ENCODE assay signal across 29 cellular contexts in the genomic region with DNA sequence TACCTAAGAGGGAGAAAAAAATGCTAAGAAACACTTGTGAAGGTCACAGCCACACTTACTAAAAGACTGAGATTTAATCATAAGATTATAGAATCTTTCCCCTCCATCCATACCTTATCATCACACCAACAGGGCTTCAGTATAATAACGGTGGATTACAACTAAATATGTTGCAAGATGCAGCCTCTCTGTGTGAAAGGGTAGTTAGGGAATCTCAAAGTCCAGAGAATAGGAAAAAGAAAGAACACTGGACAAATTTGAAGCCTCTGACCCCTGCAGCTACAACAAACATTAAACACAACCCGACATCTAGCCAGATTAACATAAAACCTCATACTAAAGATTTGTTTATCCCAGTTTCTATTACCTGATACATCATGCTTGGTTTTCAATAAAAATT.
"Had no signal": no experiment of that assay in that cellular context is flagged by ENCODE, and none has a peak within 500 bp of the region (broad histone marks: within the 10 kb centered on the region; RNA-seq: fewer than 3 reads in every experiment).

No MANE protein-coding gene starts in this region.

- H3K27me3 ChIP-seq: stomach, suprapubic skin, testis, thyroid gland, tibial artery, tibial nerve, transverse colon, upper lobe of left lung, upper lobe of right lung, uterus, vagina had no signal

- H3K36me3 Mint-ChIP-seq: stimulated activated effector memory CD8-positive, alpha-beta T cell treated with anti-CD3 and anti-CD28 coated beads, Interleukin-12 subunit alpha, Interleukin-12 subunit beta, amount 100 ng/mL, for 72 hours; type B pancreatic cell had no signal

- H3K27ac ChIP-seq: stomach, suprapubic skin, testis, thoracic aorta, thyroid gland, tibial artery, tibial nerve, transverse colon, upper lobe of left lung, upper lobe of right lung, uterus, vagina had no signal

- H3K4me1 ChIP-seq: stomach, suprapubic skin, testis, thyroid gland, tibial artery, tibial nerve, transverse colon, upper lobe of left lung, upper lobe of right lung, uterus, vagina had no signal

- H3K4me3 ChIP-seq: stomach, suprapubic skin, testis, thoracic aorta, thyroid gland, tibial artery, tibial nerve, transverse colon, upper lobe of left lung, upper lobe of right lung, uterus, vagina had no signal

- H3K27me3 Mint-ChIP-seq: stimulated activated memory B cell treated with anti-CD40 and anti-IgM and Interleukin-4, amounts not matched to agents 10 μg/mL and 1 μg/mL and 100 μg/mL, for 72 hours; stimulated activated naive B cell treated with anti-CD40 and anti-IgM and Interleukin-4, amounts not matched to agents 10 μg/mL and 1 μg/mL and 100 μg/mL, for 72 hours; stimulated activated naive CD8-positive, alpha-beta T cell treated with anti-CD3 and anti-CD28 coated beads, Interleukin-15, amount 100 ng/mL, for 72 hours; stimulated activated naive CD8-positive, alpha-beta T cell treated with anti-CD3 and anti-CD28 coated beads, Interleukin-15, Interleukin-2, amounts not matched to agents 100 ng/mL and 50 ng/mL, for 24 hours had no signal

- H3K36me3 ChIP-seq: stomach, suprapubic skin, thoracic aorta, thyroid gland, tibial artery, tibial nerve, transverse colon, upper lobe of left lung, upper lobe of right lung, uterus, vagina had no signal

- H3K4me3 Mint-ChIP-seq: stimulated activated effector memory CD8-positive, alpha-beta T cell treated with anti-CD3 and anti-CD28 coated beads, Interleukin-12 subunit alpha, Interleukin-12 subunit beta, amount 100 ng/mL, for 72 hours; stimulated activated memory B cell treated with anti-CD40 and anti-IgM and Interleukin-4, amounts not matched to agents 10 μg/mL and 1 μg/mL and 100 μg/mL, for 72 hours; stimulated activated naive B cell treated with anti-CD40 and anti-IgM and Interleukin-4, amounts not matched to agents 10 μg/mL and 1 μg/mL and 100 μg/mL, for 72 hours; stimulated activated naive CD8-positive, alpha-beta T cell treated with anti-CD3 and anti-CD28 coated beads, Interleukin-15, amount 100 ng/mL, for 72 hours; stimulated activated naive CD8-positive, alpha-beta T cell treated with anti-CD3 and anti-CD28 coated beads, Interleukin-15, Interleukin-2, amounts not matched to agents 100 ng/mL and 50 ng/mL, for 24 hours; type B pancreatic cell had no signal

- H3K9me3 Mint-ChIP-seq: type B pancreatic cell had no signal

- ATAC-seq: stimulated activated effector memory CD8-positive, alpha-beta T cell treated with anti-CD3 and anti-CD28 coated beads, Interleukin-12 subunit alpha, Interleukin-12 subunit beta, amount 100 ng/mL, for 72 hours; stimulated activated memory B cell treated with anti-CD40 and anti-IgM and Interleukin-4, amounts not matched to agents 10 μg/mL and 1 μg/mL and 100 μg/mL, for 72 hours; stimulated activated naive CD8-positive, alpha-beta T cell treated with anti-CD3 and anti-CD28 coated beads, Interleukin-15, amount 100 ng/mL, for 72 hours; stimulated activated naive CD8-positive, alpha-beta T cell treated with anti-CD3 and anti-CD28 coated beads, Interleukin-15, Interleukin-2, amounts not matched to agents 100 U/mL and 50 U/mL, for 24 hours; upper lobe of right lung had no signal

- FAIRE-seq: urothelium cell line had no signal

- H3K27ac Mint-ChIP-seq: stimulated activated effector memory CD8-positive, alpha-beta T cell treated with anti-CD3 and anti-CD28 coated beads, Interleukin-12 subunit alpha, Interleukin-12 subunit beta, amount 100 ng/mL, for 72 hours; stimulated activated naive B cell treated with anti-CD40 and anti-IgM and Interleukin-4, amounts not matched to agents 10 μg/mL and 1 μg/mL and 100 μg/mL, for 72 hours; stimulated activated naive CD8-positive, alpha-beta T cell treated with anti-CD3 and anti-CD28 coated beads, Interleukin-15, amount 100 ng/mL, for 72 hours; stimulated activated naive CD8-positive, alpha-beta T cell treated with anti-CD3 and anti-CD28 coated beads, Interleukin-15, Interleukin-2, amounts not matched to agents 100 ng/mL and 50 ng/mL, for 24 hours; type B pancreatic cell had no signal

- H3K9me3 ChIP-seq: testis, thoracic aorta, thyroid gland, transverse colon, upper lobe of left lung, upper lobe of right lung, uterus, vagina had no signal

- DNase-seq: stimulated activated CD4-positive, alpha-beta T cell treated with anti-CD3 and anti-CD28 coated beads, Interleukin-2, amount 100 ng/mL, for 48 hours; stimulated activated CD4-positive, alpha-beta T cell treated with anti-CD3 and anti-CD28 coated beads, Interleukin-4, amount 100 ng/mL, for 1 hour; stimulated activated CD4-positive, alpha-beta T cell treated with anti-CD3 and anti-CD28 coated beads, Interleukin-4, amount 100 ng/mL, for 24 hours; stimulated activated CD4-positive, alpha-beta T cell treated with anti-CD3 and anti-CD28 coated beads, Interleukin-4, amount 100 ng/mL, for 4 hours; stimulated activated CD8-positive, alpha-beta memory T cell treated with anti-CD3 and anti-CD28 coated beads, Interleukin-4, amount 100 ng/mL, for 48 hours; stimulated activated naive B cell treated with anti-CD40 and anti-IgM and Interleukin-4, amounts not matched to agents 10 μg/mL and 1 μg/mL and 100 μg/mL, for 72 hours; stimulated activated naive CD4-positive, alpha-beta T cell; stimulated activated naive CD4-positive, alpha-beta T cell treated with Interleukin-2 at 50 U/mL for 16 hours; stimulated activated naive CD8-positive, alpha-beta T cell treated with anti-CD3 and anti-CD28 coated beads, Interleukin-15, amount 100 ng/mL, for 72 hours; stimulated activated naive CD8-positive, alpha-beta T cell treated with anti-CD3 and anti-CD28 coated beads, Interleukin-15, Interleukin-2, amounts not matched to agents 100 U/mL and 50 U/mL, for 24 hours; stomach; substantia nigra; testis; thyroid gland; tibial artery; transverse colon; trophoblast cell; upper lobe of left lung; upper lobe of right lung; uterus had no signal
